In genomic region chr16:20884240-20884556, GRCh38 we compare ENCODE assay signal across 11 cellular contexts. TPM values are rescaled to one million over a fixed set of nuclear protein-coding genes. Genes with fewer than 3 reads are reported as not detected.
DNase-seq lines count a peak whose midpoint lies in the region; ATAC-seq and TF ChIP-seq lines count a peak whose summit lies in the region.
"Had no signal": no experiment of that assay in that cellular context is flagged by ENCODE, and none has a peak within 500 bp of the region (broad histone marks: within the 10 kb centered on the region; RNA-seq: fewer than 3 reads in every experiment).

No MANE protein-coding gene starts in this region.

- no peak overlapping the region for H3K4me3 ChIP-seq in fibroblast of the aortic adventitia (ENCODE audit: low read depth, low read length)
- H3K4me3 ChIP-seq: colonic mucosa had no signal

- H3K9me3 Mint-ChIP-seq in activated naive CD4-positive, alpha-beta T cell treated with anti-CD3 and anti-CD28 coated beads, Interleukin-2, amount 10 ng/mL, durations not matched to agents 7 days and 5 days: no peaks in the 10 kb centered on the region
- H3K9me3 Mint-ChIP-seq in activated CD4-positive, alpha-beta memory T cell treated with anti-CD3 and anti-CD28 coated beads, Interleukin-2, amount 10 ng/mL, durations not matched to agents 7 days and 5 days: no peaks in the 10 kb centered on the region

- no peak overlapping the region for H3K4me3 Mint-ChIP-seq in activated naive CD4-positive, alpha-beta T cell treated with anti-CD3 and anti-CD28 coated beads, Interleukin-2, amount 10 ng/mL, durations not matched to agents 7 days and 5 days
- no peak overlapping the region for H3K4me3 Mint-ChIP-seq in activated CD4-positive, alpha-beta memory T cell treated with anti-CD3 and anti-CD28 coated beads, Interleukin-2, amount 10 ng/mL, durations not matched to agents 7 days and 5 days

- peaks cover 20% of the 10 kb centered on the region for H3K36me3 Mint-ChIP-seq in activated naive CD4-positive, alpha-beta T cell treated with anti-CD3 and anti-CD28 coated beads, Interleukin-2, amount 10 ng/mL, durations not matched to agents 7 days and 5 days
- peaks cover 50% of the 10 kb centered on the region for H3K36me3 Mint-ChIP-seq in activated CD4-positive, alpha-beta memory T cell treated with anti-CD3 and anti-CD28 coated beads, Interleukin-2, amount 10 ng/mL, durations not matched to agents 7 days and 5 days (ENCODE audit: low read depth)

- CTCF ChIA-PET in activated naive CD4-positive, alpha-beta T cell treated with anti-CD3 and anti-CD28 coated beads, Interleukin-2, amount 10 ng/mL, durations not matched to agents 7 days and 5 days (lab: Charles Lee): interaction anchor here (1.7 kb wide), 1 partner anchor 9 kb away, joined by 5 read pairs; no protein-coding TSS in a partner anchor
- CTCF ChIA-PET in activated CD4-positive, alpha-beta memory T cell treated with anti-CD3 and anti-CD28 coated beads, Interleukin-2, amount 10 ng/mL, durations not matched to agents 7 days and 5 days (lab: Charles Lee): interaction anchor here (0.8 to 1.9 kb wide), 4 partner anchors 9 to 33 kb away, joined by 3 to 9 read pairs (median 4); no protein-coding TSS in a partner anchor

- POLR2A ChIA-PET in activated CD4-positive, alpha-beta memory T cell treated with anti-CD3 and anti-CD28 coated beads, Interleukin-2, amount 10 ng/mL, durations not matched to agents 7 days and 5 days (lab: Charles Lee): interaction anchor here (1.0 to 2.6 kb wide), 4 partner anchors 9 to 27 kb away, joined by 4 to 9 read pairs (median 7); partner anchors contain the start of genes DCUN1D3 and LYRM1

- peak overlapping the region; percentile 6 for H3K27ac Mint-ChIP-seq in activated naive CD4-positive, alpha-beta T cell treated with anti-CD3 and anti-CD28 coated beads, Interleukin-2, amount 10 ng/mL, durations not matched to agents 7 days and 5 days
- H3K27ac Mint-ChIP-seq in activated CD4-positive, alpha-beta memory T cell treated with anti-CD3 and anti-CD28 coated beads, Interleukin-2, amount 10 ng/mL, durations not matched to agents 7 days and 5 days: peak overlapping the region; percentile 34

- TF ChIP-seq CTCF in fibroblast of the aortic adventitia (IDR thresholded peaks at IDR 0.05; ENCODE audit: insufficient read depth, low read length): no peak

- peaks cover 29% of the 10 kb centered on the region for H3K4me1 Mint-ChIP-seq in activated naive CD4-positive, alpha-beta T cell treated with anti-CD3 and anti-CD28 coated beads, Interleukin-2, amount 10 ng/mL, durations not matched to agents 7 days and 5 days
- H3K4me1 Mint-ChIP-seq in activated CD4-positive, alpha-beta memory T cell treated with anti-CD3 and anti-CD28 coated beads, Interleukin-2, amount 10 ng/mL, durations not matched to agents 7 days and 5 days: peaks cover 69% of the 10 kb centered on the region

- intact Hi-C loops in posterior cingulate gyrus (cut with DNase I): no loop called here

- H3K27me3 Mint-ChIP-seq in activated naive CD4-positive, alpha-beta T cell treated with anti-CD3 and anti-CD28 coated beads, Interleukin-2, amount 10 ng/mL, durations not matched to agents 7 days and 5 days: no peaks in the 10 kb centered on the region
- no peaks in the 10 kb centered on the region for H3K27me3 Mint-ChIP-seq in activated CD4-positive, alpha-beta memory T cell treated with anti-CD3 and anti-CD28 coated beads, Interleukin-2, amount 10 ng/mL, durations not matched to agents 7 days and 5 days

- peak; percentile 28 for DNase-seq in activated naive CD4-positive, alpha-beta T cell treated with anti-CD3 and anti-CD28 coated beads, Interleukin-2, amount 10 ng/mL, durations not matched to agents 7 days and 5 days
- DNase-seq in activated naive CD4-positive, alpha-beta T cell (lab: John Stamatoyannopoulos, UW): no peak
- no peak for DNase-seq in activated CD4-positive, alpha-beta memory T cell treated with anti-CD3 and anti-CD28 coated beads, Interleukin-2, amount 10 ng/mL, durations not matched to agents 7 days and 5 days
- peak; percentile 70 for DNase-seq in fibroblast of the aortic adventitia (ENCODE audit: low read depth)
- DNase-seq in stromal cell of bone marrow (ENCODE audit: low read depth): peak; percentile 64
- no peak for DNase-seq in NCI-H2171 treated with DMSO at 0.1 percent for 48 hours (lab: John Stamatoyannopoulos, UW)
- DNase-seq in posterior cingulate gyrus: no peak
- DNase-seq: colonic mucosa, NCI-H1694 treated with DMSO at 0.1 percent for 48 hours had no signal

- no peak for ATAC-seq in GM21515 (IDR thresholded peaks at IDR 0.05; ENCODE audit: unreplicated experiment)
- ATAC-seq: Panc1 had no signal

RNA-seq across cellular contexts. Expression of gene DCUN1D3, which starts 16.0 kb away (rescaled TPM):
- total RNA-seq in activated CD4-positive, alpha-beta memory T cell treated with anti-CD3 and anti-CD28 coated beads, Interleukin-2, amount 10 ng/mL, durations not matched to agents 7 days and 5 days: 10 to 100 TPM; 20.7 to 21.6 TPM
- 21.6 and 30.2 TPM in 2 replicates for total RNA-seq in fibroblast of the aortic adventitia (ENCODE audit: low replicate concordance)

RNA-seq across cellular contexts. Expression of gene LYRM1, which starts 16.4 kb away (rescaled TPM):
- 10 to 100 TPM; 45.2 to 47.0 TPM for total RNA-seq in activated CD4-positive, alpha-beta memory T cell treated with anti-CD3 and anti-CD28 coated beads, Interleukin-2, amount 10 ng/mL, durations not matched to agents 7 days and 5 days
- total RNA-seq in fibroblast of the aortic adventitia (ENCODE audit: low replicate concordance): 31.6 and 49.8 TPM in 2 replicates

Comparison
In these comparisons a context has a peak if more than half of its experiments do, and no peak if none do; other contexts are left out.
1. DNase-seq: peak in activated naive CD4-positive, alpha-beta T cell treated with anti-CD3 and anti-CD28 coated beads, Interleukin-2, amount 10 ng/mL, durations not matched to agents 7 days and 5 days (single experiment), fibroblast of the aortic adventitia (single experiment) and stromal cell of bone marrow (single experiment); none in activated naive CD4-positive, alpha-beta T cell (0 of 4), activated CD4-positive, alpha-beta memory T cell treated with anti-CD3 and anti-CD28 coated beads, Interleukin-2, amount 10 ng/mL, durations not matched to agents 7 days and 5 days (single experiment), NCI-H2171 treated with DMSO at 0.1 percent for 48 hours (single experiment) and posterior cingulate gyrus (0 of 10).